In genomic region chr4:134278675-134279074, GRCh38 we compare ENCODE assay signal across 22 cellular contexts.
DNase-seq lines count a peak whose midpoint lies in the region; ATAC-seq and TF ChIP-seq lines count a peak whose summit lies in the region.
"Had no signal": no experiment of that assay in that cellular context is flagged by ENCODE, and none has a peak within 500 bp of the region (broad histone marks: within the 10 kb centered on the region; RNA-seq: fewer than 3 reads in every experiment).

No MANE protein-coding gene starts in this region.

- H3K4me3 ChIP-seq in BJ (ENCODE audit: low read depth, low read length) (no peak overlapping the region), HFF-Myc (replicated peaks; ENCODE audit: low read depth, low read length) (no peak overlapping the region), mesenchymal stem cell (ENCODE audit: insufficient read depth in 1 of 2, low read depth in 1 of 2, low read length in 2 of 2) (no peak overlapping the region)
- H3K4me3 ChIP-seq: A549 had no signal

- H3K36me3 ChIP-seq in BJ (ENCODE audit: control insufficient read depth, insufficient read depth, low read length) = no peaks in the 10 kb centered on the region
- no peaks in the 10 kb centered on the region for H3K36me3 ChIP-seq in mesenchymal stem cell (ENCODE audit: control insufficient read depth in 1 of 2, insufficient read depth in 2 of 2, low read depth in 1 of 2, low read length in 2 of 2)

- H3K18ac ChIP-seq in mesenchymal stem cell (ENCODE audit: low read depth in 1 of 2, low read length in 2 of 2) = no peak overlapping the region

- peaks cover 12% of the 10 kb centered on the region for H3K9me3 ChIP-seq in mesenchymal stem cell (ENCODE audit: control insufficient read depth, low read length)
- H3K9me3 ChIP-seq: A549 had no signal

- H2BK12ac ChIP-seq in mesenchymal stem cell (ENCODE audit: low read length in 2 of 2) = no peak overlapping the region

- H4K8ac ChIP-seq in mesenchymal stem cell (ENCODE audit: low read length) = no peak overlapping the region

- no peak overlapping the region for H3K14ac ChIP-seq in mesenchymal stem cell (ENCODE audit: low read length in 2 of 2)

- peaks cover 15% of the 10 kb centered on the region for H3K9me3 Mint-ChIP-seq in activated T-cell treated with anti-CD3 and anti-CD28 coated beads, Interleukin-2, amount 50 U/mL, for 4 hours
- H3K9me3 Mint-ChIP-seq: CD14-positive monocyte had no signal

- H3K4ac ChIP-seq in mesenchymal stem cell (ENCODE audit: low read depth in 1 of 2, low read length in 2 of 2) = no peak overlapping the region

- no peak overlapping the region for H2BK5ac ChIP-seq in mesenchymal stem cell (ENCODE audit: low read depth, low read length, poor library complexity, severe bottlenecking)

- no peak for TF ChIP-seq CTCF in BJ (IDR thresholded peaks at IDR 0.05; ENCODE audit: insufficient read depth, low read depth, low read length)
- TF ChIP-seq CTCF in HFF-Myc (IDR thresholded peaks at IDR 0.05; ENCODE audit: low read depth, low read length, missing control alignments) = no peak

- no CpG with 5 or more reads among the region's 1 CpG for WGBS in mesenchymal stem cell

- no peak overlapping the region for H3K27ac ChIP-seq in mesenchymal stem cell (ENCODE audit: low read length, poor library complexity, severe bottlenecking)
- H3K27ac ChIP-seq: A549 had no signal

- H2AK5ac ChIP-seq in mesenchymal stem cell (ENCODE audit: low read length, severe bottlenecking) = no peak overlapping the region

- peak; percentile 88 for ATAC-seq in SK-N-SH treated with all-trans-retinoic acid at 6 μM for 48 hours
- no peak for ATAC-seq in activated T-cell treated with anti-CD3 and anti-CD28 coated beads, Interleukin-2, amount 50 U/mL, for 4 hours
- no peak for ATAC-seq in GM21526 (IDR thresholded peaks at IDR 0.05; ENCODE audit: low FRiP score, unreplicated experiment)
- ATAC-seq: A549, HepG2 had no signal

- no peak overlapping the region for H3K4me3 Mint-ChIP-seq in activated T-cell treated with anti-CD3 and anti-CD28 coated beads, Interleukin-2, amount 50 U/mL, for 4 hours
- H3K4me3 Mint-ChIP-seq: B cell, CD14-positive monocyte had no signal

- DNase-seq in BJ (ENCODE audit: low read depth) (peak; percentile 82), HFF-Myc (ENCODE audit: extremely low read depth, low read depth) (peak; percentile 27), mesenchymal stem cell (peak; percentile 50), AG20443 (ENCODE audit: low spot score) (no peak)
- DNase-seq in activated T-cell treated with anti-CD3 and anti-CD28 coated beads, Interleukin-2, amount 50 U/mL, for 4 hours = no peak
- no peak for DNase-seq in activated CD4-positive, alpha-beta T cell treated with anti-CD3 and anti-CD28 coated beads, Interleukin-2, amount 50 U/mL, for 1 hour
- DNase-seq: Calu3, DMS79 treated with DMSO at 0.1 percent for 48 hours, HCEC 1CT, Karpas-422, NCI-H1092 treated with DMSO at 0.1 percent for 48 hours, NCI-H1436 treated with DMSO at 0.1 percent for 48 hours, NCI-H1930, NCI-H2107, NCI-H524 treated with DMSO at 0.1 percent for 48 hours, NCI-H774 had no signal

- H3K27me3 ChIP-seq in BJ (ENCODE audit: control insufficient read depth, insufficient read depth, low read length) (no peaks in the 10 kb centered on the region), mesenchymal stem cell (ENCODE audit: control insufficient read depth in 1 of 2, insufficient read depth in 1 of 2, low read length in 2 of 2) (no peaks in the 10 kb centered on the region)

- no peaks in the 10 kb centered on the region for H3K4me1 Mint-ChIP-seq in activated T-cell treated with anti-CD3 and anti-CD28 coated beads, Interleukin-2, amount 50 U/mL, for 4 hours (ENCODE audit: low read depth)
- H3K4me1 Mint-ChIP-seq: B cell, CD14-positive monocyte had no signal

- no peak overlapping the region for H3K4me2 ChIP-seq in mesenchymal stem cell (ENCODE audit: low read length, poor library complexity, severe bottlenecking)
- H3K4me2 ChIP-seq: A549 had no signal

- H3K23ac ChIP-seq in mesenchymal stem cell (ENCODE audit: low read length in 2 of 2) = no peak overlapping the region

- no peak overlapping the region for H3K9ac ChIP-seq in mesenchymal stem cell (ENCODE audit: low read length)

- POLR2A ChIA-PET in BJ (lab: Charles Lee) = no interaction called here

- no peak overlapping the region for H2AFZ ChIP-seq in mesenchymal stem cell (ENCODE audit: low read depth, low read length)

- no peak overlapping the region for H2BK120ac ChIP-seq in mesenchymal stem cell (ENCODE audit: low read depth, low read length)

- H3K27me3 Mint-ChIP-seq in activated T-cell treated with anti-CD3 and anti-CD28 coated beads, Interleukin-2, amount 50 U/mL, for 4 hours (ENCODE audit: low read depth) = no peaks in the 10 kb centered on the region
- H3K27me3 Mint-ChIP-seq: B cell had no signal

- CTCF ChIA-PET in BJ (lab: Yijun Ruan, JAX) = no interaction called here

- H3K79me1 ChIP-seq in mesenchymal stem cell (replicated peaks; ENCODE audit: low read length, poor library complexity, severe bottlenecking) = no peaks in the 10 kb centered on the region

- H3K4me1 ChIP-seq in mesenchymal stem cell (ENCODE audit: control insufficient read depth, insufficient read depth, low read depth, low read length) = no peaks in the 10 kb centered on the region
- H3K4me1 ChIP-seq: A549 had no signal

- no peak overlapping the region for H2BK15ac ChIP-seq in mesenchymal stem cell (ENCODE audit: low read depth, poor library complexity, severe bottlenecking)

- no peaks in the 10 kb centered on the region for H3K36me3 Mint-ChIP-seq in activated T-cell treated with anti-CD3 and anti-CD28 coated beads, Interleukin-2, amount 50 U/mL, for 4 hours (ENCODE audit: insufficient read depth)
- H3K36me3 Mint-ChIP-seq: CD14-positive monocyte had no signal

- no peak overlapping the region for H4K91ac ChIP-seq in mesenchymal stem cell (ENCODE audit: low read length)

TF ChIP-seq in SK-N-SH treated with all-trans-retinoic acid at 6 μM for 48 hours, 23 proteins besides CTCF, POLR2A, EP300 and RAD21 (continues in another document):
- TF ChIP-seq ZFP3 (CRISPR knock-in tag; IDR thresholded peaks at IDR 0.05) (no peak), ISL1 (CRISPR knock-in tag; IDR thresholded peaks at IDR 0.05) (peak; percentile 95), ZNF8 (CRISPR knock-in tag; IDR thresholded peaks at IDR 0.05) (no peak), CSDC2 (CRISPR knock-in tag; IDR thresholded peaks at IDR 0.05) (no peak), CSRNP3 (CRISPR knock-in tag; IDR thresholded peaks at IDR 0.05) (no peak; the same call in 1 of the 2 replicates), ZNF70 (CRISPR knock-in tag; IDR thresholded peaks at IDR 0.05) (no peak), ZNF565 (CRISPR knock-in tag; conservative IDR thresholded peaks at IDR 0.05; ENCODE audit: low read depth) (no peak), TOX (CRISPR knock-in tag; IDR thresholded peaks at IDR 0.05; ENCODE audit: borderline replicate concordance) (peak; percentile 99), RARB (CRISPR knock-in tag; IDR thresholded peaks at IDR 0.05) (peak; percentile 94), ESRRG (CRISPR knock-in tag; IDR thresholded peaks at IDR 0.05) (no peak), ARNTL (CRISPR knock-in tag; IDR thresholded peaks at IDR 0.05; ENCODE audit: borderline replicate concordance, low read depth) (no peak), ZFP30 (CRISPR knock-in tag; IDR thresholded peaks at IDR 0.05) (no peak), ZC3H10 (CRISPR knock-in tag; IDR thresholded peaks at IDR 0.05) (peak; percentile 97)
- TF ChIP-seq, protein P1, sequence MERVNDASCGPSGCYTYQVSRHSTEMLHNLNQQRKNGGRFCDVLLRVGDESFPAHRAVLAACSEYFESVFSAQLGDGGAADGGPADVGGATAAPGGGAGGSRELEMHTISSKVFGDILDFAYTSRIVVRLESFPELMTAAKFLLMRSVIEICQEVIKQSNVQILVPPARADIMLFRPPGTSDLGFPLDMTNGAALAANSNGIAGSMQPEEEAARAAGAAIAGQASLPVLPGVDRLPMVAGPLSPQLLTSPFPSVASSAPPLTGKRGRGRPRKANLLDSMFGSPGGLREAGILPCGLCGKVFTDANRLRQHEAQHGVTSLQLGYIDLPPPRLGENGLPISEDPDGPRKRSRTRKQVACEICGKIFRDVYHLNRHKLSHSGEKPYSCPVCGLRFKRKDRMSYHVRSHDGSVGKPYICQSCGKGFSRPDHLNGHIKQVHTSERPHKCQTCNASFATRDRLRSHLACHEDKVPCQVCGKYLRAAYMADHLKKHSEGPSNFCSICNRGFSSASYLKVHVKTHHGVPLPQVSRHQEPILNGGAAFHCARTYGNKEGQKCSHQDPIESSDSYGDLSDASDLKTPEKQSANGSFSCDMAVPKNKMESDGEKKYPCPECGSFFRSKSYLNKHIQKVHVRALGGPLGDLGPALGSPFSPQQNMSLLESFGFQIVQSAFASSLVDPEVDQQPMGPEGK (CRISPR knock-in tag; IDR thresholded peaks at IDR 0.05; ENCODE audit: borderline replicate concordance) = peak; percentile 94

Comparison
In these comparisons a context has a peak if more than half of its experiments do, and no peak if none do; other contexts are left out.
1. DNase-seq: peak in BJ (single experiment), HFF-Myc (single experiment) and mesenchymal stem cell (single experiment); none in AG20443 (single experiment), activated T-cell treated with anti-CD3 and anti-CD28 coated beads, Interleukin-2, amount 50 U/mL, for 4 hours (single experiment) and activated CD4-positive, alpha-beta T cell treated with anti-CD3 and anti-CD28 coated beads, Interleukin-2, amount 50 U/mL, for 1 hour (single experiment).